ENCODE assay signal across 8 cellular contexts in genomic region chr1:28928306-28928987, GRCh38. TPM values are rescaled to one million over a fixed set of nuclear protein-coding genes. Genes with fewer than 3 reads are reported as not detected.
DNase-seq lines count a peak whose midpoint lies in the region; ATAC-seq and TF ChIP-seq lines count a peak whose summit lies in the region.

No MANE protein-coding gene starts in this region.

- no peak for TF ChIP-seq CTCF in osteoblast (IDR thresholded peaks at IDR 0.05; ENCODE audit: extremely low read depth, low read depth, low read length)

- H3K27me3 Mint-ChIP-seq in dendritic cell treated with granulocyte-macrophage colony-stimulating factor and Interleukin-4, amounts not matched to agents 40 ng/mL and 50 ng/mL, for 4 days: no peaks in the 10 kb centered on the region

- H3K79me2 ChIP-seq in osteoblast (ENCODE audit: insufficient read depth, low read length): no peaks in the 10 kb centered on the region

- no peaks in the 10 kb centered on the region for H3K36me3 Mint-ChIP-seq in dendritic cell treated with granulocyte-macrophage colony-stimulating factor and Interleukin-4, amounts not matched to agents 40 ng/mL and 50 ng/mL, for 4 days (ENCODE audit: low read depth)

- intact Hi-C loops in dendritic cell treated with granulocyte-macrophage colony-stimulating factor and Interleukin-4, amounts not matched to agents 40 ng/mL and 50 ng/mL, for 4 days (cut with micrococcal nuclease): loop anchor here (10.0 kb wide), 1 partner anchor 56 kb away; no protein-coding TSS in a partner anchor
- intact Hi-C loops in posterior cingulate gyrus (cut with DNase I): no loop called here

- no peak overlapping the region for H3K4me2 ChIP-seq in osteoblast (ENCODE audit: insufficient read depth, low read length)

- H3K9me3 ChIP-seq in osteoblast (ENCODE audit: low read depth, low read length): no peaks in the 10 kb centered on the region

- peak overlapping the region; percentile 65 for H2AFZ ChIP-seq in osteoblast (ENCODE audit: low read length)

- peaks cover 20% of the 10 kb centered on the region for H3K4me1 Mint-ChIP-seq in dendritic cell treated with granulocyte-macrophage colony-stimulating factor and Interleukin-4, amounts not matched to agents 40 ng/mL and 50 ng/mL, for 4 days (ENCODE audit: low read depth)

- peaks cover 9% of the 10 kb centered on the region for H3K4me1 ChIP-seq in osteoblast (ENCODE audit: insufficient read depth, low read length)

- no peak overlapping the region for H3K4me3 Mint-ChIP-seq in dendritic cell treated with granulocyte-macrophage colony-stimulating factor and Interleukin-4, amounts not matched to agents 40 ng/mL and 50 ng/mL, for 4 days

- ATAC-seq in HG02759 (IDR thresholded peaks at IDR 0.05; ENCODE audit: unreplicated experiment) (no peak), HG03565 (IDR thresholded peaks at IDR 0.05; ENCODE audit: unreplicated experiment) (no peak)

- H3K36me3 ChIP-seq in osteoblast (ENCODE audit: insufficient read depth, low read length): no peaks in the 10 kb centered on the region

- H4K20me1 ChIP-seq in osteoblast (ENCODE audit: insufficient read depth, low read length): no peaks in the 10 kb centered on the region

- DNase-seq in G401 (ENCODE audit: low spot score): peak; percentile 12
- DNase-seq in NCI-H2081 treated with DMSO at 0.1 percent for 48 hours (lab: John Stamatoyannopoulos, UW): peak; percentile 54
- no peak for DNase-seq in osteoblast (ENCODE audit: insufficient read length, low spot score, missing footprints)
- no peak for DNase-seq in posterior cingulate gyrus
- no peak for DNase-seq in NCI-H1105 (lab: John Stamatoyannopoulos, UW)

- H3K9me3 Mint-ChIP-seq in dendritic cell treated with granulocyte-macrophage colony-stimulating factor and Interleukin-4, amounts not matched to agents 40 ng/mL and 50 ng/mL, for 4 days: no peaks in the 10 kb centered on the region

- H3K27ac Mint-ChIP-seq in dendritic cell treated with granulocyte-macrophage colony-stimulating factor and Interleukin-4, amounts not matched to agents 40 ng/mL and 50 ng/mL, for 4 days: peak overlapping the region; percentile 76

- in situ Hi-C loops in G401 (cut with HindIII; ENCODE audit: low sequenced_read_pairs): no loop called here

- no peaks in the 10 kb centered on the region for H3K27me3 ChIP-seq in osteoblast (ENCODE audit: insufficient read depth, low read length)

- H3K4me3 ChIP-seq in osteoblast (ENCODE audit: insufficient read depth, low read length): no peak overlapping the region

- no peak overlapping the region for H3K27ac ChIP-seq in osteoblast (ENCODE audit: low read depth, low read length)

RNA-seq across cellular contexts. Expression of gene EPB41, which starts 14.1 kb away (rescaled TPM):
- total RNA-seq in G401 (2014; rRNA removed; shearing (Covaris generic)): 25.2 and 39.4 TPM in 2 replicates
- 19.4 and 20.6 TPM in 2 replicates for total RNA-seq in osteoblast

Comparison
In these comparisons a context has a peak if more than half of its experiments do, and no peak if none do; other contexts are left out.
1. DNase-seq: peak in G401 (single experiment) and NCI-H2081 treated with DMSO at 0.1 percent for 48 hours (single experiment); none in osteoblast (single experiment), posterior cingulate gyrus (0 of 10) and NCI-H1105 (single experiment).